In the genomic region with DNA sequence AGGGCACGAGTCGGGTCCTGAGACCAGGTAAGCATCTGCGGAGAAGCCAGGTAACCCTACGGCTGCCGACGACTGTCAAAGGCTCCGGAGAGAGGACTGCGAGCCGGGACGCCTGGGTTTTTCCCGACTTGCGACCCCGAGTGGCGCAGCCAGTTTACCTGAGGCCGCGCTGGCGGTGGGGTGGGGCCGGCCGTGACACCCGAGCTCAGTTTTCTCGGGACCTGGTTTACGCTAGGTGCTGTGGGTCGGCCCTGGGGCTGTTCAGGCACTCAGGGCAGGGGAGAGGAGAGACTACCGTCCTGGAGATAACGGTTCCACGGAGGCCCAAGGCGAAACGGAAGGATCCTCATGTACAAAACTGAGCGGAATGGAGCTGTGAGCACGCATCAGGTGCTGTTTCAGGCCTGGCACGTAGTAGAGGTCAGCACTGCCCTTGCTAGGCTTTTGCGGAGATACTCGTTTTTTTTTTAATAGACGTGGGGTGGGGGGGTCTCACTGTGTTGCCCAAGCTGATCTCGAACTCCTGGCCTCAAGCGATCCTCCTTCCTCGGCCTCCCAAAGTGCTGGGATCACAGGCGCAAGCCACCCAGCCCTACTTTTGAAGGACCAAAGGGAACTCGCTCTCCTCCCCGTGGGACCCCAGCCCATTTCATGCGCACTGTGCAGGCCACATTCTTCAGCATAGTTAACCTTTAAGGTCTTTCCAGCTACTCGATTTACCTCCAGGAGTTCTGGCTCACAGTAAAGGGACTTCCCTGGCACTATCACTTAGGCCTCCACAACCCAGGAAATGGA, we compare ENCODE assay signal across 1 cellular context.
TF ChIP-seq lines count a peak whose summit lies in the region.

No MANE protein-coding gene starts in this region.

TF ChIP-seq in HepG2, 621 proteins besides CTCF, POLR2A, EP300 and RAD21 (continued from another document and continues in another):
- TF ChIP-seq IKZF1 (IDR thresholded peaks at IDR 0.05) (no peak), ZMYM2 (CRISPR knock-in tag; IDR thresholded peaks at IDR 0.05) (no peak), FLYWCH1 (CRISPR knock-in tag; IDR thresholded peaks at IDR 0.05) (no peak), ZKSCAN5 (CRISPR knock-in tag; IDR thresholded peaks at IDR 0.05) (no peak), ZNF180 (CRISPR knock-in tag; IDR thresholded peaks at IDR 0.05; ENCODE audit: borderline replicate concordance, low read depth) (no peak), PCBP1 (IDR thresholded peaks at IDR 0.05; ENCODE audit: borderline replicate concordance, low read depth, low read length) (0 out of 2 replicates have a peak, but pooled peaks have one; percentile 27), MYNN (CRISPR knock-in tag; IDR thresholded peaks at IDR 0.05; ENCODE audit: low read depth) (no peak), SIX1 (CRISPR knock-in tag; IDR thresholded peaks at IDR 0.05; ENCODE audit: borderline replicate concordance) (no peak), ZNF143 (CRISPR knock-in tag; IDR thresholded peaks at IDR 0.05) (no peak), ZNF83 (CRISPR knock-in tag; IDR thresholded peaks at IDR 0.05; ENCODE audit: borderline replicate concordance) (0 out of 2 replicates have a peak, but pooled peaks have one; percentile 53), ZNF790 (CRISPR knock-in tag; IDR thresholded peaks at IDR 0.05; ENCODE audit: borderline replicate concordance) (0 out of 2 replicates have a peak, but pooled peaks have one; percentile 15), CENPX (CRISPR knock-in tag; IDR thresholded peaks at IDR 0.05) (no peak), ZBTB38 (CRISPR knock-in tag; IDR thresholded peaks at IDR 0.05) (no peak)
- TF ChIP-seq, protein P1, sequence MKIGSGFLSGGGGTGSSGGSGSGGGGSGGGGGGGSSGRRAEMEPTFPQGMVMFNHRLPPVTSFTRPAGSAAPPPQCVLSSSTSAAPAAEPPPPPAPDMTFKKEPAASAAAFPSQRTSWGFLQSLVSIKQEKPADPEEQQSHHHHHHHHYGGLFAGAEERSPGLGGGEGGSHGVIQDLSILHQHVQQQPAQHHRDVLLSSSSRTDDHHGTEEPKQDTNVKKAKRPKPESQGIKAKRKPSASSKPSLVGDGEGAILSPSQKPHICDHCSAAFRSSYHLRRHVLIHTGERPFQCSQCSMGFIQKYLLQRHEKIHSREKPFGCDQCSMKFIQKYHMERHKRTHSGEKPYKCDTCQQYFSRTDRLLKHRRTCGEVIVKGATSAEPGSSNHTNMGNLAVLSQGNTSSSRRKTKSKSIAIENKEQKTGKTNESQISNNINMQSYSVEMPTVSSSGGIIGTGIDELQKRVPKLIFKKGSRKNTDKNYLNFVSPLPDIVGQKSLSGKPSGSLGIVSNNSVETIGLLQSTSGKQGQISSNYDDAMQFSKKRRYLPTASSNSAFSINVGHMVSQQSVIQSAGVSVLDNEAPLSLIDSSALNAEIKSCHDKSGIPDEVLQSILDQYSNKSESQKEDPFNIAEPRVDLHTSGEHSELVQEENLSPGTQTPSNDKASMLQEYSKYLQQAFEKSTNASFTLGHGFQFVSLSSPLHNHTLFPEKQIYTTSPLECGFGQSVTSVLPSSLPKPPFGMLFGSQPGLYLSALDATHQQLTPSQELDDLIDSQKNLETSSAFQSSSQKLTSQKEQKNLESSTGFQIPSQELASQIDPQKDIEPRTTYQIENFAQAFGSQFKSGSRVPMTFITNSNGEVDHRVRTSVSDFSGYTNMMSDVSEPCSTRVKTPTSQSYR (CRISPR knock-in tag; IDR thresholded peaks at IDR 0.05; ENCODE audit: borderline replicate concordance) = no peak
- TF ChIP-seq, protein P2, sequence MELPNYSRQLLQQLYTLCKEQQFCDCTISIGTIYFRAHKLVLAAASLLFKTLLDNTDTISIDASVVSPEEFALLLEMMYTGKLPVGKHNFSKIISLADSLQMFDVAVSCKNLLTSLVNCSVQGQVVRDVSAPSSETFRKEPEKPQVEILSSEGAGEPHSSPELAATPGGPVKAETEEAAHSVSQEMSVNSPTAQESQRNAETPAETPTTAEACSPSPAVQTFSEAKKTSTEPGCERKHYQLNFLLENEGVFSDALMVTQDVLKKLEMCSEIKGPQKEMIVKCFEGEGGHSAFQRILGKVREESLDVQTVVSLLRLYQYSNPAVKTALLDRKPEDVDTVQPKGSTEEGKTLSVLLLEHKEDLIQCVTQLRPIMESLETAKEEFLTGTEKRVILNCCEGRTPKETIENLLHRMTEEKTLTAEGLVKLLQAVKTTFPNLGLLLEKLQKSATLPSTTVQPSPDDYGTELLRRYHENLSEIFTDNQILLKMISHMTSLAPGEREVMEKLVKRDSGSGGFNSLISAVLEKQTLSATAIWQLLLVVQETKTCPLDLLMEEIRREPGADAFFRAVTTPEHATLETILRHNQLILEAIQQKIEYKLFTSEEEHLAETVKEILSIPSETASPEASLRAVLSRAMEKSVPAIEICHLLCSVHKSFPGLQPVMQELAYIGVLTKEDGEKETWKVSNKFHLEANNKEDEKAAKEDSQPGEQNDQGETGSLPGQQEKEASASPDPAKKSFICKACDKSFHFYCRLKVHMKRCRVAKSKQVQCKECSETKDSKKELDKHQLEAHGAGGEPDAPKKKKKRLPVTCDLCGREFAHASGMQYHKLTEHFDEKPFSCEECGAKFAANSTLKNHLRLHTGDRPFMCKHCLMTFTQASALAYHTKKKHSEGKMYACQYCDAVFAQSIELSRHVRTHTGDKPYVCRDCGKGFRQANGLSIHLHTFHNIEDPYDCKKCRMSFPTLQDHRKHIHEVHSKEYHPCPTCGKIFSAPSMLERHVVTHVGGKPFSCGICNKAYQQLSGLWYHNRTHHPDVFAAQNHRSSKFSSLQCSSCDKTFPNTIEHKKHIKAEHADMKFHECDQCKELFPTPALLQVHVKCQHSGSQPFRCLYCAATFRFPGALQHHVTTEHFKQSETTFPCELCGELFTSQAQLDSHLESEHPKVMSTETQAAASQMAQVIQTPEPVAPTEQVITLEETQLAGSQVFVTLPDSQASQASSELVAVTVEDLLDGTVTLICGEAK (IDR thresholded peaks at IDR 0.05) = no peak
- TF ChIP-seq, protein P2 (CRISPR knock-in tag; IDR thresholded peaks at IDR 0.05) = no peak
- TF ChIP-seq, protein P3, sequence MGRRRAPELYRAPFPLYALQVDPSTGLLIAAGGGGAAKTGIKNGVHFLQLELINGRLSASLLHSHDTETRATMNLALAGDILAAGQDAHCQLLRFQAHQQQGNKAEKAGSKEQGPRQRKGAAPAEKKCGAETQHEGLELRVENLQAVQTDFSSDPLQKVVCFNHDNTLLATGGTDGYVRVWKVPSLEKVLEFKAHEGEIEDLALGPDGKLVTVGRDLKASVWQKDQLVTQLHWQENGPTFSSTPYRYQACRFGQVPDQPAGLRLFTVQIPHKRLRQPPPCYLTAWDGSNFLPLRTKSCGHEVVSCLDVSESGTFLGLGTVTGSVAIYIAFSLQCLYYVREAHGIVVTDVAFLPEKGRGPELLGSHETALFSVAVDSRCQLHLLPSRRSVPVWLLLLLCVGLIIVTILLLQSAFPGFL (CRISPR knock-in tag; IDR thresholded peaks at IDR 0.05) = no peak
- TF ChIP-seq, protein P4, sequence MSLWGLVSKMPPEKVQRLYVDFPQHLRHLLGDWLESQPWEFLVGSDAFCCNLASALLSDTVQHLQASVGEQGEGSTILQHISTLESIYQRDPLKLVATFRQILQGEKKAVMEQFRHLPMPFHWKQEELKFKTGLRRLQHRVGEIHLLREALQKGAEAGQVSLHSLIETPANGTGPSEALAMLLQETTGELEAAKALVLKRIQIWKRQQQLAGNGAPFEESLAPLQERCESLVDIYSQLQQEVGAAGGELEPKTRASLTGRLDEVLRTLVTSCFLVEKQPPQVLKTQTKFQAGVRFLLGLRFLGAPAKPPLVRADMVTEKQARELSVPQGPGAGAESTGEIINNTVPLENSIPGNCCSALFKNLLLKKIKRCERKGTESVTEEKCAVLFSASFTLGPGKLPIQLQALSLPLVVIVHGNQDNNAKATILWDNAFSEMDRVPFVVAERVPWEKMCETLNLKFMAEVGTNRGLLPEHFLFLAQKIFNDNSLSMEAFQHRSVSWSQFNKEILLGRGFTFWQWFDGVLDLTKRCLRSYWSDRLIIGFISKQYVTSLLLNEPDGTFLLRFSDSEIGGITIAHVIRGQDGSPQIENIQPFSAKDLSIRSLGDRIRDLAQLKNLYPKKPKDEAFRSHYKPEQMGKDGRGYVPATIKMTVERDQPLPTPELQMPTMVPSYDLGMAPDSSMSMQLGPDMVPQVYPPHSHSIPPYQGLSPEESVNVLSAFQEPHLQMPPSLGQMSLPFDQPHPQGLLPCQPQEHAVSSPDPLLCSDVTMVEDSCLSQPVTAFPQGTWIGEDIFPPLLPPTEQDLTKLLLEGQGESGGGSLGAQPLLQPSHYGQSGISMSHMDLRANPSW (CRISPR knock-in tag; IDR thresholded peaks at IDR 0.05; ENCODE audit: borderline replicate concordance) = no peak
- TF ChIP-seq, protein P5, sequence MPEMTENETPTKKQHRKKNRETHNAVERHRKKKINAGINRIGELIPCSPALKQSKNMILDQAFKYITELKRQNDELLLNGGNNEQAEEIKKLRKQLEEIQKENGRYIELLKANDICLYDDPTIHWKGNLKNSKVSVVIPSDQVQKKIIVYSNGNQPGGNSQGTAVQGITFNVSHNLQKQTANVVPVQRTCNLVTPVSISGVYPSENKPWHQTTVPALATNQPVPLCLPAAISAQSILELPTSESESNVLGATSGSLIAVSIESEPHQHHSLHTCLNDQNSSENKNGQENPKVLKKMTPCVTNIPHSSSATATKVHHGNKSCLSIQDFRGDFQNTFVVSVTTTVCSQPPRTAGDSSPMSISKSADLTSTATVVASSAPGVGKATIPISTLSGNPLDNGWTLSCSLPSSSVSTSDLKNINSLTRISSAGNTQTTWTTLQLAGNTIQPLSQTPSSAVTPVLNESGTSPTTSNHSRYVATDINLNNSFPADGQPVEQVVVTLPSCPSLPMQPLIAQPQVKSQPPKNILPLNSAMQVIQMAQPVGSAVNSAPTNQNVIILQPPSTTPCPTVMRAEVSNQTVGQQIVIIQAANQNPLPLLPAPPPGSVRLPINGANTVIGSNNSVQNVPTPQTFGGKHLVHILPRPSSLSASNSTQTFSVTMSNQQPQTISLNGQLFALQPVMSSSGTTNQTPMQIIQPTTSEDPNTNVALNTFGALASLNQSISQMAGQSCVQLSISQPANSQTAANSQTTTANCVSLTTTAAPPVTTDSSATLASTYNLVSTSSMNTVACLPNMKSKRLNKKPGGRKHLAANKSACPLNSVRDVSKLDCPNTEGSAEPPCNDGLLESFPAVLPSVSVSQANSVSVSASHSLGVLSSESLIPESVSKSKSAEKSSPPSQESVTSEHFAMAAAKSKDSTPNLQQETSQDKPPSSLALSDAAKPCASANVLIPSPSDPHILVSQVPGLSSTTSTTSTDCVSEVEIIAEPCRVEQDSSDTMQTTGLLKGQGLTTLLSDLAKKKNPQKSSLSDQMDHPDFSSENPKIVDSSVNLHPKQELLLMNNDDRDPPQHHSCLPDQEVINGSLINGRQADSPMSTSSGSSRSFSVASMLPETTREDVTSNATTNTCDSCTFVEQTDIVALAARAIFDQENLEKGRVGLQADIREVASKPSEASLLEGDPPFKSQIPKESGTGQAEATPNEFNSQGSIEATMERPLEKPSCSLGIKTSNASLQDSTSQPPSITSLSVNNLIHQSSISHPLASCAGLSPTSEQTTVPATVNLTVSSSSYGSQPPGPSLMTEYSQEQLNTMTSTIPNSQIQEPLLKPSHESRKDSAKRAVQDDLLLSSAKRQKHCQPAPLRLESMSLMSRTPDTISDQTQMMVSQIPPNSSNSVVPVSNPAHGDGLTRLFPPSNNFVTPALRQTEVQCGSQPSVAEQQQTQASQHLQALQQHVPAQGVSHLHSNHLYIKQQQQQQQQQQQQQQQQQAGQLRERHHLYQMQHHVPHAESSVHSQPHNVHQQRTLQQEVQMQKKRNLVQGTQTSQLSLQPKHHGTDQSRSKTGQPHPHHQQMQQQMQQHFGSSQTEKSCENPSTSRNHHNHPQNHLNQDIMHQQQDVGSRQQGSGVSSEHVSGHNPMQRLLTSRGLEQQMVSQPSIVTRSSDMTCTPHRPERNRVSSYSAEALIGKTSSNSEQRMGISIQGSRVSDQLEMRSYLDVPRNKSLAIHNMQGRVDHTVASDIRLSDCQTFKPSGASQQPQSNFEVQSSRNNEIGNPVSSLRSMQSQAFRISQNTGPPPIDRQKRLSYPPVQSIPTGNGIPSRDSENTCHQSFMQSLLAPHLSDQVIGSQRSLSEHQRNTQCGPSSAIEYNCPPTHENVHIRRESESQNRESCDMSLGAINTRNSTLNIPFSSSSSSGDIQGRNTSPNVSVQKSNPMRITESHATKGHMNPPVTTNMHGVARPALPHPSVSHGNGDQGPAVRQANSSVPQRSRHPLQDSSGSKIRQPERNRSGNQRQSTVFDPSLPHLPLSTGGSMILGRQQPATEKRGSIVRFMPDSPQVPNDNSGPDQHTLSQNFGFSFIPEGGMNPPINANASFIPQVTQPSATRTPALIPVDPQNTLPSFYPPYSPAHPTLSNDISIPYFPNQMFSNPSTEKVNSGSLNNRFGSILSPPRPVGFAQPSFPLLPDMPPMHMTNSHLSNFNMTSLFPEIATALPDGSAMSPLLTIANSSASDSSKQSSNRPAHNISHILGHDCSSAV (CRISPR knock-in tag; IDR thresholded peaks at IDR 0.05; ENCODE audit: borderline replicate concordance) = no peak
